ENCODE assay signal across 14 cellular contexts in the genomic region with DNA sequence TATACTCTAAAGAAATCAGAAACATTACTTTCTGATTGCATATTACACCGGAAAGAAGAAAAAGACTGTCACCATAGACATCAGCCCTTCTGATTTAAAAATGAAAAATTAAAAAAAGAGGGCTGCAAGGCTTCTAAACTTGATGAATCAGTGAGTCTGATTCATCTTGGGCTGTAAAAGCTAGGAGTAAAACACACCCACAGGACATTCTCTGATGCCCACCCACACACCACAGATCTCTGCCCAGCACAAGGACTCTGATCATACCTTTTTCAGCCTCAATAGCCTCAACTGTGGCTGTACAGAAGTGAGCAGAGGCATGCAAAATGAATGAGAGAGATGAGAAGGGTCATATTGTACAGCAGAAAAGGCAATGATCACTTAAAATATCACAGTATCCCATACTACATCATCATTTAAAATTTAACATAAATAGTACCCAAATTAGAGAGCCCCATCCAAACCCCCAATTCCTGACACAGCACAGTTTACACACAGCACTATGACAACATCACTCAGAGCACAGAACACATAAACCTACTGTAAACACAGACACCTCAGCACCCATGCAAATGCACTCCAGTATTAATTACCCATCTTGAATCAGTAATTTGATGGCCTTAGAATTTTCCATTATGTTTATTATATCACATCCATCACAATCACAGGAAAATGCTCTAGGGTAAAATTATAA. TPM values are rescaled to one million over a fixed set of nuclear protein-coding genes. Genes with fewer than 3 reads are reported as not detected.
DNase-seq lines count a peak whose midpoint lies in the region; ATAC-seq and TF ChIP-seq lines count a peak whose summit lies in the region.
"Had no signal": no experiment of that assay in that cellular context is flagged by ENCODE, and none has a peak within 500 bp of the region (broad histone marks: within the 10 kb centered on the region; RNA-seq: fewer than 3 reads in every experiment).

No MANE protein-coding gene starts in this region.

- peak overlapping the region; percentile 46 for H3K27ac ChIP-seq in osteoblast (ENCODE audit: low read depth, low read length)
- H3K27ac ChIP-seq: 22Rv1 had no signal

- peaks cover 25% of the 10 kb centered on the region for H3K36me3 ChIP-seq in osteoblast (ENCODE audit: insufficient read depth, low read length)

- H3K4me3 Mint-ChIP-seq in central memory CD8-positive, alpha-beta T cell, result no peak overlapping the region
- H3K4me3 Mint-ChIP-seq: activated T-cell treated with anti-CD3 and anti-CD28 coated beads, Interleukin-2, amount 50 U/mL, for 4 hours; endodermal cell; T-helper 1 cell treated with Interleukin-12 subunit alpha and Interleukin-12 subunit beta and Interleukin-4 antibody, amounts not matched to agents 30 μg/mL and 1 μg/mL, for 36 hours had no signal

- TF ChIP-seq CTCF in osteoblast (IDR thresholded peaks at IDR 0.05; ENCODE audit: extremely low read depth, low read depth, low read length) (no peak), GM13976 (IDR thresholded peaks at IDR 0.05; ENCODE audit: borderline replicate concordance, control extremely low read depth, extremely low read depth, insufficient read depth, missing control alignments) (no peak)

- no peaks in the 10 kb centered on the region for H3K27me3 ChIP-seq in osteoblast (ENCODE audit: insufficient read depth, low read length)

- no peaks in the 10 kb centered on the region for H4K20me1 ChIP-seq in osteoblast (ENCODE audit: insufficient read depth, low read length)

- H3K4me2 ChIP-seq in osteoblast (ENCODE audit: insufficient read depth, low read length), result peak overlapping the region; percentile 64

- H2AFZ ChIP-seq in osteoblast (ENCODE audit: low read length), result no peak overlapping the region

- H3K79me2 ChIP-seq in osteoblast (ENCODE audit: insufficient read depth, low read length), result no peaks in the 10 kb centered on the region

- peaks cover 24% of the 10 kb centered on the region for H3K4me1 ChIP-seq in osteoblast (ENCODE audit: insufficient read depth, low read length)

- H3K36me3 Mint-ChIP-seq in central memory CD8-positive, alpha-beta T cell (ENCODE audit: insufficient read depth), result peaks cover 23% of the 10 kb centered on the region

- no peaks in the 10 kb centered on the region for H3K27me3 Mint-ChIP-seq in central memory CD8-positive, alpha-beta T cell

- no peaks in the 10 kb centered on the region for H3K9me3 ChIP-seq in osteoblast (ENCODE audit: low read depth, low read length)

- no peaks in the 10 kb centered on the region for H3K9me3 Mint-ChIP-seq in central memory CD8-positive, alpha-beta T cell
- H3K9me3 Mint-ChIP-seq: activated T-cell treated with anti-CD3 and anti-CD28 coated beads, Interleukin-2, amount 50 U/mL, for 4 hours; endodermal cell; T-helper 1 cell treated with Interleukin-12 subunit alpha and Interleukin-12 subunit beta and Interleukin-4 antibody, amounts not matched to agents 30 μg/mL and 1 μg/mL, for 36 hours had no signal

- H3K4me1 Mint-ChIP-seq in central memory CD8-positive, alpha-beta T cell, result no peaks in the 10 kb centered on the region

- DNase-seq in DMS53 (lab: John Stamatoyannopoulos, UW) (peak; percentile 48), DMS53 treated with DMSO at 0.1 percent for 48 hours (lab: John Stamatoyannopoulos, UW; ENCODE audit: unreplicated experiment) (no peak), M059J (ENCODE audit: low read depth) (peak; percentile 51), osteoblast (ENCODE audit: insufficient read length, low spot score, missing footprints) (peak; percentile 76), NK-92 (lab: John Stamatoyannopoulos, UW; ENCODE audit: unreplicated experiment) (no peak), GM13976 (ENCODE audit: low spot score) (no peak), 8988T (no peak)
- no peak for DNase-seq in central memory CD8-positive, alpha-beta T cell (ENCODE audit: low spot score in 2 of 2)
- DNase-seq: activated T-cell treated with anti-CD3 and anti-CD28 coated beads, Interleukin-2, amount 50 U/mL, for 4 hours; endodermal cell; left colon; NCI-H510A had no signal

- H3K4me3 ChIP-seq in osteoblast (ENCODE audit: insufficient read depth, low read length), result no peak overlapping the region

- in situ Hi-C loops in GM13976 (cut with MboI; ENCODE audit: low sequenced_read_pairs, unreplicated experiment), result no loop called here

- H3K27ac Mint-ChIP-seq in central memory CD8-positive, alpha-beta T cell (ENCODE audit: low read depth), result peak overlapping the region; percentile 35
- H3K27ac Mint-ChIP-seq: endodermal cell; T-helper 1 cell treated with Interleukin-12 subunit alpha and Interleukin-12 subunit beta and Interleukin-4 antibody, amounts not matched to agents 30 μg/mL and 1 μg/mL, for 36 hours had no signal

- ATAC-seq in central memory CD8-positive, alpha-beta T cell (replicated peaks; ENCODE audit: extremely low read depth, poor library complexity, severe bottlenecking), result no peak
- ATAC-seq: left colon had no signal

RNA-seq across cellular contexts. Expression of a gene that starts 6.4 kb away (rescaled TPM):
- total RNA-seq in M059J (2014; rRNA removed; shearing (Covaris generic)), result 0.10 TPM in 1 of 2 replicates, not detected in the other
- total RNA-seq in osteoblast, result 2.2 and 2.4 TPM in 2 replicates

RNA-seq across cellular contexts. Expression of a gene that starts 25.9 kb away (rescaled TPM):
- total RNA-seq in M059J (2014; rRNA removed; shearing (Covaris generic)), result 121 and 151 TPM in 2 replicates
- 143 and 158 TPM in 2 replicates for total RNA-seq in osteoblast

RNA-seq across cellular contexts. Expression of a gene that starts 56.1 kb away (rescaled TPM):
- total RNA-seq in M059J (2014; rRNA removed; shearing (Covaris generic)), result 8.3 and 16.9 TPM in 2 replicates
- 34.7 and 40.1 TPM in 2 replicates for total RNA-seq in osteoblast

Comparison
In these comparisons a context has a peak if more than half of its experiments do, and no peak if none do; other contexts are left out.
1. DNase-seq: peak in DMS53 (single experiment), M059J (single experiment) and osteoblast (single experiment); none in DMS53 treated with DMSO at 0.1 percent for 48 hours (single experiment), central memory CD8-positive, alpha-beta T cell (0 of 2), NK-92 (single experiment), GM13976 (single experiment) and 8988T (single experiment).